Comparison of ENCODE assay signal across 1 cellular context in genomic region chr4:164956766-164957643, GRCh38.
TF ChIP-seq lines count a peak whose summit lies in the region.

No MANE protein-coding gene starts in this region.

TF ChIP-seq in WTC11, 78 proteins besides CTCF, POLR2A, EP300 and RAD21 (continued from another document and continues in another):
- TF ChIP-seq ARID4B (CRISPR knock-in tag; IDR thresholded peaks at IDR 0.05; ENCODE audit: borderline replicate concordance), result peak; percentile 85; the same call in 1 of the 2 replicates
- TF ChIP-seq AR (CRISPR knock-in tag; IDR thresholded peaks at IDR 0.05), result no peak
- peak; percentile 90 for TF ChIP-seq ZNF138 (CRISPR knock-in tag; conservative IDR thresholded peaks at IDR 0.05)
- TF ChIP-seq CREB1 (CRISPR knock-in tag; IDR thresholded peaks at IDR 0.05), result peak; percentile 84
- 0 out of 2 replicates have a peak, but pooled peaks have one; percentile 26 for TF ChIP-seq ELF4 (CRISPR knock-in tag; IDR thresholded peaks at IDR 0.05; ENCODE audit: low read depth)
- TF ChIP-seq GABPB1 (CRISPR knock-in tag; IDR thresholded peaks at IDR 0.05), result no peak
- peak; percentile 22; the same call in 1 of the 2 replicates for TF ChIP-seq USF2 (CRISPR knock-in tag; IDR thresholded peaks at IDR 0.05)
- no peak for TF ChIP-seq GRHL2 (CRISPR knock-in tag; IDR thresholded peaks at IDR 0.05; ENCODE audit: insufficient replicate concordance, severe bottlenecking)
- peak; percentile 85; the same call in 1 of the 2 replicates for TF ChIP-seq ZNF281 (CRISPR knock-in tag; IDR thresholded peaks at IDR 0.05)
- no peak for TF ChIP-seq ZNF512 (CRISPR knock-in tag; IDR thresholded peaks at IDR 0.05; ENCODE audit: borderline replicate concordance)
- no peak for TF ChIP-seq ZNF232 (CRISPR knock-in tag; IDR thresholded peaks at IDR 0.05)
- TF ChIP-seq STAT6 (CRISPR knock-in tag; conservative IDR thresholded peaks at IDR 0.05; ENCODE audit: low read depth), result no peak
- no peak for TF ChIP-seq ZNF423 (CRISPR knock-in tag; IDR thresholded peaks at IDR 0.05)
- no peak for TF ChIP-seq JAZF1 (CRISPR knock-in tag; IDR thresholded peaks at IDR 0.05)
- no peak; the same call in 1 of the 2 replicates for TF ChIP-seq USF1 (CRISPR knock-in tag; IDR thresholded peaks at IDR 0.05)
- TF ChIP-seq NR1H2 (CRISPR knock-in tag; IDR thresholded peaks at IDR 0.05), result no peak
- TF ChIP-seq JUN (CRISPR knock-in tag; IDR thresholded peaks at IDR 0.05), result no peak
- no peak for TF ChIP-seq ERG (CRISPR knock-in tag; IDR thresholded peaks at IDR 0.05)
- no peak for TF ChIP-seq HMGXB4 (CRISPR knock-in tag; IDR thresholded peaks at IDR 0.05)
- TF ChIP-seq ZNF263 (CRISPR knock-in tag; IDR thresholded peaks at IDR 0.05; ENCODE audit: low read depth), result no peak
- TF ChIP-seq PREB (CRISPR knock-in tag; IDR thresholded peaks at IDR 0.05; ENCODE audit: borderline replicate concordance), result no peak
- TF ChIP-seq TEAD1 (CRISPR knock-in tag; IDR thresholded peaks at IDR 0.05), result no peak
- no peak; the same call in 1 of the 2 replicates for TF ChIP-seq E2F4 (CRISPR knock-in tag; IDR thresholded peaks at IDR 0.05; ENCODE audit: borderline replicate concordance, low read depth)
- TF ChIP-seq E2F1 (CRISPR knock-in tag; IDR thresholded peaks at IDR 0.05), result peak; percentile 64; the same call in 1 of the 2 replicates
- TF ChIP-seq IRF2 (CRISPR knock-in tag; IDR thresholded peaks at IDR 0.05; ENCODE audit: borderline replicate concordance, low read depth), result no peak
- peak; percentile 76 for TF ChIP-seq NFYB (CRISPR knock-in tag; conservative IDR thresholded peaks at IDR 0.05; ENCODE audit: low read depth)
- peak; percentile 79 for TF ChIP-seq ETV6 (CRISPR knock-in tag; IDR thresholded peaks at IDR 0.05)
